Comparison of ENCODE assay signal across 27 cellular contexts in the genomic region with DNA sequence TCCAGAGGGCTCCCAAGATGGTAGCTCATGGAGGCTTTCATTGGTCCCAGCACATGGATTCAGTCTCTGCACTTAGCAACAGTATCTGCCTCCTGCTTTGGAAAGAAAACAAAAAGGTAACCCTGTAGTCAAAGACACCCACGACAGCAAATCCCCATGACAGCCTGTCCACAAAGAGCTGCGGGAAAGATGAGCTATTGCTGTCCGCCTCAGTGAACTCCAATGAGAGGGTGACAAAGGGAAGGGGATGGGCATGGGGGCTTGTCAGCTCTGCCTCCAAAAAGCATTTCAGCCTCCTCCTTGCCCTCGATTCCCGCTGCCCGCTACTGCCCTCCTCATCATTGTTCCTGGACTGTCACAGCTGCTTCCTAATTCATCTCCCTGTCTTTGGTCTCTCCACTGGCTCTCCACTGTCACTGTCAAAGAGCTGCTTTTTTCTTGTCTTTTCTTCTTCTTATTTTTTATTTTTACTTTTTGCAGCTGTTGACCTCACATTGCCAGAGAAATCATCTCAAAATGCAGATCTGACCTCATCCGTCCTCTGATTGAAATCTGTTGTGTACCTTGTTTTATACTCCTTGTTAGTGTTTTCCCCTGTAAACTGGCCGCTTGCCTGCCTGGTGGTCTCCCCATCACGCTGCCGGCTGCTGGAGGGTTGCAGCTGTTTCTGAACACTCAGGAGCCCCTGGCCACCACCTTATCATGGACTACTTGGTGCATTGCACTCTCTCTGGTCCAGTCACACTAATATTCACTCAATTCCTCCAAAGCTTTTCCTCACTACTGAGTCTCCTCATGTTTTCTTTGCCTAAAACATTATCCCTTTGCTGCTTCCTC. TPM values are rescaled to one million over a fixed set of nuclear protein-coding genes. Genes with fewer than 3 reads are reported as not detected.
A peak's percentile ranks its signal among the peaks of the same experiment; 100 is the strongest.
DNase-seq lines count a peak whose midpoint lies in the region; ATAC-seq and TF ChIP-seq lines count a peak whose summit lies in the region.
"Had no signal": no experiment of that assay in that cellular context is flagged by ENCODE, and none has a peak within 500 bp of the region (broad histone marks: within the 10 kb centered on the region; RNA-seq: fewer than 3 reads in every experiment).

No MANE protein-coding gene starts in this region.

- peak overlapping the region; percentile 55 for H3K27ac ChIP-seq in endodermal cell (ENCODE audit: low read depth, low read length)
- H3K27ac ChIP-seq: body of pancreas, dorsolateral prefrontal cortex, heart right ventricle, pancreas had no signal

- H3K27me3 ChIP-seq in endodermal cell (ENCODE audit: control insufficient read depth, insufficient read depth, low read length, poor library complexity, severe bottlenecking), result no peaks in the 10 kb centered on the region
- H3K27me3 ChIP-seq: body of pancreas, dorsolateral prefrontal cortex, pancreas had no signal

- no peak overlapping the region for H3K9ac ChIP-seq in endodermal cell (ENCODE audit: extremely low read depth, low read length, poor library complexity, severe bottlenecking)

- no peaks in the 10 kb centered on the region for H3K36me3 Mint-ChIP-seq in endodermal cell (ENCODE audit: low read depth)
- peaks cover 2% of the 10 kb centered on the region for H3K36me3 Mint-ChIP-seq in osteocyte (ENCODE audit: unreplicated experiment)
- H3K36me3 Mint-ChIP-seq: activated CD4-positive, alpha-beta memory T cell treated with anti-CD3 and anti-CD28 coated beads for 36 hours; mesothelial cell of epicardium had no signal

- H3K27ac Mint-ChIP-seq in endodermal cell, result no peak overlapping the region
- no peak overlapping the region for H3K27ac Mint-ChIP-seq in osteocyte (ENCODE audit: unreplicated experiment)
- H3K27ac Mint-ChIP-seq: activated CD4-positive, alpha-beta memory T cell treated with anti-CD3 and anti-CD28 coated beads for 36 hours; activated naive CD4-positive, alpha-beta T cell treated with anti-CD3 and anti-CD28 coated beads for 36 hours; activated T-helper 1 cell treated with anti-CD3 and anti-CD28 coated beads, Interleukin-12 subunit alpha, Interleukin-12 subunit beta, Interleukin-2, Interleukin-4 antibody, amounts not matched to agents 30 ng/mL and 10 ng/mL and 1 ng/mL, durations not matched to agents 14 hours and 24 hours and 36 hours; IgD-negative memory B cell; mesothelial cell of epicardium; T-helper 1 cell treated with Interleukin-12 subunit alpha and Interleukin-12 subunit beta and Interleukin-4 antibody, amounts not matched to agents 30 μg/mL and 1 μg/mL, for 36 hours had no signal

- WGBS in endodermal cell (ENCODE audit: insufficient coverage in 1 of 2, insufficient read length in 1 of 2), 2 experiments, result 55 to 90% methylated on average over 7 to 10 of the region's 10 CpGs

- ATAC-seq in HG03175 (IDR thresholded peaks at IDR 0.05; ENCODE audit: unreplicated experiment) (no peak), GM18511 (IDR thresholded peaks at IDR 0.05; ENCODE audit: unreplicated experiment) (no peak), GM18870 (IDR thresholded peaks at IDR 0.05; ENCODE audit: unreplicated experiment) (no peak)
- ATAC-seq: body of pancreas; heart right ventricle; naive thymus-derived CD8-positive, alpha-beta T cell; pancreas; Right ventricle myocardium inferior; SK-N-SH treated with all-trans-retinoic acid at 6 μM for 48 hours; stimulated activated naive CD8-positive, alpha-beta T cell treated with anti-CD3 and anti-CD28 coated beads, Interleukin-15, Interleukin-2, amounts not matched to agents 100 U/mL and 50 U/mL, for 24 hours had no signal

- H3K9me3 Mint-ChIP-seq in endodermal cell (no peaks in the 10 kb centered on the region), osteocyte (ENCODE audit: unreplicated experiment) (no peaks in the 10 kb centered on the region)
- H3K9me3 Mint-ChIP-seq: activated CD4-positive, alpha-beta memory T cell treated with anti-CD3 and anti-CD28 coated beads for 36 hours; activated naive CD4-positive, alpha-beta T cell treated with anti-CD3 and anti-CD28 coated beads for 36 hours; activated T-helper 1 cell treated with anti-CD3 and anti-CD28 coated beads, Interleukin-12 subunit alpha, Interleukin-12 subunit beta, Interleukin-2, Interleukin-4 antibody, amounts not matched to agents 30 ng/mL and 10 ng/mL and 1 ng/mL, durations not matched to agents 14 hours and 24 hours and 36 hours; IgD-negative memory B cell; mesothelial cell of epicardium; naive thymus-derived CD8-positive, alpha-beta T cell; T-helper 1 cell treated with Interleukin-12 subunit alpha and Interleukin-12 subunit beta and Interleukin-4 antibody, amounts not matched to agents 30 μg/mL and 1 μg/mL, for 36 hours had no signal

- H3K9me3 ChIP-seq in endodermal cell (ENCODE audit: control insufficient read depth, low read length), result no peaks in the 10 kb centered on the region
- H3K9me3 ChIP-seq: body of pancreas, heart right ventricle, pancreas had no signal

- peak; percentile 25 for DNase-seq in NCI-H2227 (lab: John Stamatoyannopoulos, UW; ENCODE audit: unreplicated experiment)
- no peak for DNase-seq in NCI-H2227 treated with DMSO at 0.1 percent for 48 hours (lab: John Stamatoyannopoulos, UW)
- peak; percentile 81 for DNase-seq in NCI-H345 (lab: John Stamatoyannopoulos, UW)
- no peak for DNase-seq in endodermal cell
- peak; percentile 42 for DNase-seq in osteocyte (ENCODE audit: extremely low spot score, unreplicated experiment)
- DNase-seq: activated CD4-positive, alpha-beta memory T cell treated with anti-CD3 and anti-CD28 coated beads for 36 hours; activated CD4-positive, CD25-positive, alpha-beta regulatory T cell treated with anti-CD3 and anti-CD28 coated beads, Interleukin-2, amount 50 U/mL, for 72 hours; activated CD8-positive, alpha-beta memory T cell treated with anti-CD3 and anti-CD28 coated beads, Interleukin-2, amount 50 U/mL, for 4 hours; activated naive CD4-positive, alpha-beta T cell treated with anti-CD3 and anti-CD28 coated beads for 36 hours; body of pancreas; dorsolateral prefrontal cortex; heart right ventricle; naive thymus-derived CD8-positive, alpha-beta T cell; NCI-H1105; NCI-H524; pancreas; small intestine; stimulated activated naive CD8-positive, alpha-beta T cell treated with anti-CD3 and anti-CD28 coated beads, Interleukin-15, Interleukin-2, amounts not matched to agents 100 U/mL and 50 U/mL, for 24 hours had no signal

- TF ChIP-seq CTCF in endodermal cell (conservative IDR thresholded peaks at IDR 0.05), result no peak
- no peak for TF ChIP-seq CTCF in osteocyte (IDR thresholded peaks at IDR 0.05)

- H3K27me3 Mint-ChIP-seq in endodermal cell (ENCODE audit: insufficient read depth) (peaks cover 2% of the 10 kb centered on the region), osteocyte (ENCODE audit: unreplicated experiment) (peaks cover 58% of the 10 kb centered on the region)
- H3K27me3 Mint-ChIP-seq: activated CD4-positive, alpha-beta memory T cell treated with anti-CD3 and anti-CD28 coated beads for 36 hours; IgD-negative memory B cell had no signal

- H3K4me1 ChIP-seq in endodermal cell (ENCODE audit: control insufficient read depth, insufficient read depth, low read length), result peaks cover under 1% of the 10 kb centered on the region
- H3K4me1 ChIP-seq: body of pancreas, heart right ventricle, pancreas had no signal

- no peak overlapping the region for H3K4me3 Mint-ChIP-seq in endodermal cell
- H3K4me3 Mint-ChIP-seq in osteocyte (ENCODE audit: unreplicated experiment), result no peak overlapping the region
- H3K4me3 Mint-ChIP-seq: activated CD4-positive, alpha-beta memory T cell treated with anti-CD3 and anti-CD28 coated beads for 36 hours; activated naive CD4-positive, alpha-beta T cell treated with anti-CD3 and anti-CD28 coated beads for 36 hours; activated T-helper 1 cell treated with anti-CD3 and anti-CD28 coated beads, Interleukin-12 subunit alpha, Interleukin-12 subunit beta, Interleukin-2, Interleukin-4 antibody, amounts not matched to agents 30 ng/mL and 10 ng/mL and 1 ng/mL, durations not matched to agents 14 hours and 24 hours and 36 hours; IgD-negative memory B cell; mesothelial cell of epicardium; naive thymus-derived CD8-positive, alpha-beta T cell; T-helper 1 cell treated with Interleukin-12 subunit alpha and Interleukin-12 subunit beta and Interleukin-4 antibody, amounts not matched to agents 30 μg/mL and 1 μg/mL, for 36 hours had no signal

- H3K4me1 Mint-ChIP-seq in endodermal cell, result peaks cover 23% of the 10 kb centered on the region
- H3K4me1 Mint-ChIP-seq in osteocyte (ENCODE audit: unreplicated experiment), result no peaks in the 10 kb centered on the region
- H3K4me1 Mint-ChIP-seq: IgD-negative memory B cell, mesothelial cell of epicardium had no signal

- no peak overlapping the region for H3K4me3 ChIP-seq in endodermal cell (ENCODE audit: low read length)
- H3K4me3 ChIP-seq: body of pancreas, dorsolateral prefrontal cortex, heart right ventricle, pancreas had no signal

- no peaks in the 10 kb centered on the region for H3K36me3 ChIP-seq in endodermal cell (ENCODE audit: control insufficient read depth, insufficient read depth, low read length)
- H3K36me3 ChIP-seq: heart right ventricle, pancreas had no signal

RNA-seq across cellular contexts. Expression of gene E2F6, which starts 7.9 kb away (rescaled TPM):
- 10 to 100 TPM; 24.9 to 30.3 TPM for total RNA-seq in endodermal cell
- 32.9 TPM for polyA plus RNA-seq in endodermal cell (2013, experiment 1 of 2)
- 32.6 TPM for polyA plus RNA-seq in endodermal cell (2013, experiment 2 of 2)
- 14.8 and 16.9 TPM in 2 replicates for total RNA-seq in osteocyte

Comparison
In these comparisons a context has a peak if more than half of its experiments do, and no peak if none do; other contexts are left out.
1. DNase-seq: peak in NCI-H2227 (single experiment), NCI-H345 (single experiment) and osteocyte (single experiment); none in NCI-H2227 treated with DMSO at 0.1 percent for 48 hours (single experiment) and endodermal cell (single experiment).